Comparison of ENCODE assay signal across 21 cellular contexts in the genomic region with DNA sequence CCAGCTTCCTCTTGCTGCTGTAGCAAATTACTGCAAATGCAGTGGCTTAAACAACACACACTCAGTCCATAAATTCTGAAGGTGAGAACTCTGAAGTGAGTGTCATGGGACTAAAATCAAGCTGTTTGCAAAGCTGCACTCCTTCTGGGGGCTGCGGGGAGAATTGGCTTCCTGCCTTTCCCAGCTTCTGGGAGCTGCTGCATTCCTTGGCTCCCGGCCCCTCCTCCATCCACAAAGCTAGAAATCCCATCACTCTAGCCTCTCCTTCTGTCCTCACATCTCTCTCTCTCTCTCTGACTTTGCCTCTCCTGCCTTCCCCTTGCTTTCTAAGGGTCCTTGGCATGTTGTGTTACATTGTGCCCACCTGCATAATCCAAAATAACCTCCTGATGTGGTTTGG. TPM values are rescaled to one million over a fixed set of nuclear protein-coding genes. Genes with fewer than 3 reads are reported as not detected.
"Had no signal": no experiment of that assay in that cellular context is flagged by ENCODE, and none has a peak within 500 bp of the region (broad histone marks: within the 10 kb centered on the region; RNA-seq: fewer than 3 reads in every experiment).

No MANE protein-coding gene starts in this region.

- H3K9me3 ChIP-seq: SK-N-SH had no signal

- DNase-seq: KBM-7, NCI-H1092, NCI-H1105 treated with DMSO at 0.1 percent for 48 hours, NCI-H1417 treated with DMSO at 0.1 percent for 48 hours, NCI-H146, NCI-H1694 treated with DMSO at 0.1 percent for 48 hours, NCI-H1930, NCI-H2081, NCI-H2107, NCI-H2227 treated with DMSO at 0.1 percent for 48 hours, NCI-H524, NCI-H526 treated with DMSO at 0.1 percent for 48 hours, NCI-H748 treated with DMSO at 0.1 percent for 48 hours, Right ventricle myocardium superior, RPMI8226, SIG-M5, SK-N-SH, SW 1271 had no signal

RNA-seq across cellular contexts. Expression of gene UBE2QL1, which starts 56.1 kb away (rescaled TPM):
- total RNA-seq: HT-29, LHCN-M2, MCF 10A had no signal
